In the genomic region with DNA sequence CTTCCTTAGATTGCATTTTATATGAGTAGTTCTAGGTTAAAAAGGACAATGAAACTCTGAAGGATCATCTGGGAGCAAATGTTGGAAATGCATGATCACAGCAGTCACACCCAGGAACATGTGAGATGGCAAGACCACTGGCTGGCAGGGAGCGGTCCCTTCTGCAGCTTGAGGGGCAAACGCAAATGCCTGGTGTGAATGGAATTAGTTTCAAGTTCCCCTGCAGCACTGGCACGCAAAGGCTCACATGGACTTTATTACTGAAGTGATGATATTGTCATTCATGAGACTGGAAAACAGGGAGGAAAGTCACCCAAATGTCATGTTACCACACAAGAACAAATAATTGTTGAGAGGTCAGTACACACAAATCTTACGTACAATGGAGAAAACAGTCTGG, we compare ENCODE assay signal across 14 cellular contexts.
DNase-seq lines count a peak whose midpoint lies in the region; TF ChIP-seq lines count a peak whose summit lies in the region.
"Had no signal": no experiment of that assay in that cellular context is flagged by ENCODE, and none has a peak within 500 bp of the region (broad histone marks: within the 10 kb centered on the region; RNA-seq: fewer than 3 reads in every experiment).

No MANE protein-coding gene starts in this region.

- peak; percentile 15 for DNase-seq in EH (ENCODE audit: low read depth)
- peak; percentile 67 for DNase-seq in RPMI7951 (ENCODE audit: low read depth)
- DNase-seq in foreskin fibroblast = peak; percentile 35 to 62
- no peak for DNase-seq in HT-29 (ENCODE audit: low spot score)
- DNase-seq in activated CD8-positive, alpha-beta memory T cell treated with anti-CD3 and anti-CD28 coated beads, Interleukin-2, amount 50 U/mL, for 48 hours = no peak
- no peak for DNase-seq in mesenteric fat pad (ENCODE audit: low spot score)
- DNase-seq in RPMI8226 = no peak
- DNase-seq: ACHN; CD4-positive, alpha-beta memory T cell; DMS79 treated with DMSO at 0.1 percent for 48 hours; KBM-7 had no signal

- no peak for TF ChIP-seq CTCF in foreskin fibroblast (IDR thresholded peaks at IDR 0.05; ENCODE audit: low read depth, low read length)

- no peak overlapping the region for H3K4me3 ChIP-seq in foreskin fibroblast (ENCODE audit: low read depth in 1 of 2, low read length in 2 of 2)
- H3K4me3 ChIP-seq: BLaER1, GM12878, HAP-1 had no signal

Comparison
In these comparisons a context has a peak if more than half of its experiments do, and no peak if none do; other contexts are left out.
1. DNase-seq: peak in EH (single experiment), RPMI7951 (single experiment) and foreskin fibroblast (2 of 2); none in HT-29 (single experiment), activated CD8-positive, alpha-beta memory T cell treated with anti-CD3 and anti-CD28 coated beads, Interleukin-2, amount 50 U/mL, for 48 hours (single experiment), mesenteric fat pad (single experiment) and RPMI8226 (single experiment).